9 cellular contexts compared by ENCODE assay signal in genomic region chr2:62724886-62725711, GRCh38. TPM values are rescaled to one million over a fixed set of nuclear protein-coding genes. Genes with fewer than 3 reads are reported as not detected.
DNase-seq lines count a peak whose midpoint lies in the region; ATAC-seq and TF ChIP-seq lines count a peak whose summit lies in the region.
"Had no signal": no experiment of that assay in that cellular context is flagged by ENCODE, and none has a peak within 500 bp of the region (broad histone marks: within the 10 kb centered on the region; RNA-seq: fewer than 3 reads in every experiment).

No MANE protein-coding gene starts in this region.

- no peak overlapping the region for H3K4me3 ChIP-seq in choroid plexus epithelial cell (ENCODE audit: low read depth, low read length)

- peaks cover 0 to 8% of the 10 kb centered on the region in 2 donors for H3K9me3 Mint-ChIP-seq in natural killer cell

- peaks cover 19 to 45% of the 10 kb centered on the region in 2 donors for H3K4me1 Mint-ChIP-seq in natural killer cell

- intact Hi-C loops in natural killer cell (cut with micrococcal nuclease): no loop called here

- no peak overlapping the region for H3K4me3 Mint-ChIP-seq in natural killer cell

- H3K27ac Mint-ChIP-seq in natural killer cell: no peak overlapping the region
- H3K27ac Mint-ChIP-seq: activated naive CD4-positive, alpha-beta T cell treated with anti-CD3 and anti-CD28 coated beads, Interleukin-2, amount 50 U/mL, for 72 hours had no signal

- DNase-seq in Daoy (ENCODE audit: low read depth): peak; percentile 61
- peak; percentile 56 for DNase-seq in NCI-H146 (lab: John Stamatoyannopoulos, UW)
- no peak for DNase-seq in choroid plexus epithelial cell (ENCODE audit: low read depth)
- no peak for DNase-seq in natural killer cell
- no peak for DNase-seq in NCI-H510A treated with DMSO at 0.1 percent for 48 hours (lab: John Stamatoyannopoulos, UW)

- H3K36me3 Mint-ChIP-seq in natural killer cell: peaks cover 16% of the 10 kb centered on the region

- no peaks in the 10 kb centered on the region for H3K27me3 Mint-ChIP-seq in natural killer cell (ENCODE audit: low read depth in 2 of 2)

- peak; percentile 16 for TF ChIP-seq CTCF in choroid plexus epithelial cell (conservative IDR thresholded peaks at IDR 0.05; ENCODE audit: low read depth, low read length)
- TF ChIP-seq CTCF in natural killer cell (IDR thresholded peaks at IDR 0.05): no peak

- peak in 2 of 3 donors; percentile 39 to 41 for ATAC-seq in natural killer cell
- no peak for ATAC-seq in GM21786 (IDR thresholded peaks at IDR 0.05; ENCODE audit: unreplicated experiment)
- ATAC-seq in HG02588 (IDR thresholded peaks at IDR 0.05; ENCODE audit: unreplicated experiment): no peak
- ATAC-seq in HG02870 (IDR thresholded peaks at IDR 0.05; ENCODE audit: unreplicated experiment): no peak

RNA-seq across cellular contexts. Expression of gene EHBP1, which starts 19.6 kb away (rescaled TPM):
- 19.9 and 23.6 TPM in 2 replicates for total RNA-seq in Daoy (2014; rRNA removed; shearing (Covaris generic))
- total RNA-seq in natural killer cell: 10 to 100 TPM; 22.4 to 33.4 (median 28.3) TPM

Comparison
In these comparisons a context has a peak if more than half of its experiments do, and no peak if none do; other contexts are left out.
1. DNase-seq: peak in Daoy (single experiment) and NCI-H146 (single experiment); none in choroid plexus epithelial cell (single experiment), natural killer cell (single experiment) and NCI-H510A treated with DMSO at 0.1 percent for 48 hours (single experiment).
2. ATAC-seq: peak in natural killer cell (2 of 3); none in GM21786 (single experiment), HG02588 (single experiment) and HG02870 (single experiment).